Comparison of ENCODE assay signal across 15 cellular contexts in the genomic region with DNA sequence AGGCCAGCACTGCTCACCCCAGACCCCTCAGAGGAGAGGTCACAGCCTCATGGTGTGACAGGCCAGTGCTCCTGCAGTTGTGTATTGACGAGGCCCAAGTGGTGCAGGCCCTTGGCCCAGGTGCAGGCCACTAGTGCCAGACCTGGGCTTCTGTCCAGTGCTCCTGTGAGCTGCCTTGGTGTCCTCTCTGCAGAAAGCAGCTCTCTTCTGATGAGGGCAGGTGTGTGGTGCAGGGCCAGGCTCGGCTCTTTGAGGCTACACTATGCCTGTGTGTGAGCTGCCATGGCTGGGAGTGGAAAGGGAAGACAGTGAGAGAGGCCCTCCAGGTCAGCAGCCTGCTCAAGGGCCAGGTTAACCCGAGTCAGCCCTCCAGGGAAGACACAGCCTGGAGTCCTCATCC. TPM values are rescaled to one million over a fixed set of nuclear protein-coding genes. Genes with fewer than 3 reads are reported as not detected.
"Had no signal": no experiment of that assay in that cellular context is flagged by ENCODE, and none has a peak within 500 bp of the region (broad histone marks: within the 10 kb centered on the region; RNA-seq: fewer than 3 reads in every experiment).

No MANE protein-coding gene starts in this region.

- H3K9me3 ChIP-seq: ascending aorta, breast epithelium had no signal

- H3K4me3 Mint-ChIP-seq: activated CD8-positive, alpha-beta memory T cell treated with anti-CD3 and anti-CD28 coated beads, Interleukin-2, amount 10 ng/mL, durations not matched to agents 7 days and 5 days; activated naive CD4-positive, alpha-beta T cell treated with anti-CD3 and anti-CD28 coated beads, Interleukin-2, amount 10 ng/mL, durations not matched to agents 7 days and 5 days; nephron had no signal

- DNase-seq: activated CD4-positive, alpha-beta T cell treated with anti-CD3 and anti-CD28 coated beads, Interleukin-2, amount 50 U/mL, for 48 hours; activated CD8-positive, alpha-beta memory T cell treated with anti-CD3 and anti-CD28 coated beads, Interleukin-2, amount 10 ng/mL, durations not matched to agents 7 days and 5 days; activated naive CD4-positive, alpha-beta T cell treated with anti-CD3 and anti-CD28 coated beads, Interleukin-2, amount 10 ng/mL, durations not matched to agents 7 days and 5 days; activated T-cell treated with anti-CD3 and anti-CD28 coated beads, Interleukin-2, amount 50 U/mL, for 1 hour; occipital lobe; small intestine; stimulated activated CD4-positive, alpha-beta T cell treated with anti-CD3 and anti-CD28 coated beads, Interleukin-4, amount 100 ng/mL, for 4 hours; stimulated activated CD8-positive, alpha-beta memory T cell treated with anti-CD3 and anti-CD28 coated beads, Interleukin-4, amount 100 ng/mL, for 48 hours; T1000 had no signal

- H3K27ac ChIP-seq: ascending aorta, epithelial cell of prostate had no signal

- H3K27me3 ChIP-seq: ascending aorta, breast epithelium had no signal

- H3K27me3 Mint-ChIP-seq: activated CD8-positive, alpha-beta memory T cell treated with anti-CD3 and anti-CD28 coated beads, Interleukin-2, amount 10 ng/mL, durations not matched to agents 7 days and 5 days; activated naive CD4-positive, alpha-beta T cell treated with anti-CD3 and anti-CD28 coated beads, Interleukin-2, amount 10 ng/mL, durations not matched to agents 7 days and 5 days had no signal

- H3K36me3 ChIP-seq: breast epithelium had no signal

- H3K36me3 Mint-ChIP-seq: activated CD8-positive, alpha-beta memory T cell treated with anti-CD3 and anti-CD28 coated beads, Interleukin-2, amount 10 ng/mL, durations not matched to agents 7 days and 5 days; activated naive CD4-positive, alpha-beta T cell treated with anti-CD3 and anti-CD28 coated beads, Interleukin-2, amount 10 ng/mL, durations not matched to agents 7 days and 5 days had no signal

- H3K4me3 ChIP-seq: ascending aorta, breast epithelium had no signal

- H3K27ac Mint-ChIP-seq: activated CD8-positive, alpha-beta memory T cell treated with anti-CD3 and anti-CD28 coated beads, Interleukin-2, amount 10 ng/mL, durations not matched to agents 7 days and 5 days; activated naive CD4-positive, alpha-beta T cell treated with anti-CD3 and anti-CD28 coated beads, Interleukin-2, amount 10 ng/mL, durations not matched to agents 7 days and 5 days; activated T-helper 2 cell treated with anti-CD3 and anti-CD28 coated beads, Interferon-gamma antibody, Interleukin-2, Interleukin-4, amounts not matched to agents 10 μg/mL and 5 μg/mL and 100 μg/mL, durations not matched to agents 14 hours and 24 hours and 36 hours; nephron had no signal

- H3K9me3 Mint-ChIP-seq: activated naive CD4-positive, alpha-beta T cell treated with anti-CD3 and anti-CD28 coated beads, Interleukin-2, amount 10 ng/mL, durations not matched to agents 7 days and 5 days; activated T-helper 2 cell treated with anti-CD3 and anti-CD28 coated beads, Interferon-gamma antibody, Interleukin-2, Interleukin-4, amounts not matched to agents 10 μg/mL and 5 μg/mL and 100 μg/mL, durations not matched to agents 14 hours and 24 hours and 36 hours; nephron had no signal

- H3K4me1 ChIP-seq: ascending aorta, breast epithelium had no signal

- ATAC-seq: activated CD8-positive, alpha-beta memory T cell treated with anti-CD3 and anti-CD28 coated beads, Interleukin-2, amount 10 ng/mL, durations not matched to agents 7 days and 5 days; right cardiac atrium had no signal

RNA-seq across cellular contexts. Expression of gene CAPN14, which starts 33.7 kb away (rescaled TPM):
- total RNA-seq: ascending aorta had no signal
